15 cellular contexts compared by ENCODE assay signal in the genomic region with DNA sequence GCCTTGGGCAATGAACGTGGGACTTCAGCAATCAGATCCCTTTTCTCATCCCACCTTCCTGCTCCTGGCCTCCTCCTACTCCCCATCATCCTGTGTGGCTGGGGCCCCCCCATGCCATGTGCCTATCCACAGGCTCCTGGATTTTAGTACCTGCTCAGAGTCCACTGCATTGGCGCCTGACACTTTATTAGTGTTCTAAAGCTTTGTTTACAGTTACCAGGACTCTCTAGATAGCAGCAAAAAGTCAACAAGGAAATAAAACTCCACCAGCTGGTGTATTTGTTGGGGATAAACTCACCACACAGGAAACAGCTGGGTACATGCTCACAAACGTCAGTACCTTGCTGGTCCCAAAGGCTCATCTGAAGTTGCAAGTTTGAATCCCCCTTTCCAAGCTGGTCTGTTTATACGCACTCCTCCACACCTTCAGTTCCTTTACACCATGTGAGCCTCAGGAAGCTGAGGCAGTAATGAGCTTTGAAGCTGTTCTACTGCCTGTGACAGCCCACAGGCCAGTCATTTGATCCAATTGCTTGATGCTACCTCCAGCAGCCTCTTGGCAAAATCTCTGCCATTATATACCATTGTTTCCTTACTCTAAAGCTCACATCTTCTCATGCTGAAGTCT.
DNase-seq lines count a peak whose midpoint lies in the region.
"Had no signal": no experiment of that assay in that cellular context is flagged by ENCODE, and none has a peak within 500 bp of the region (broad histone marks: within the 10 kb centered on the region; RNA-seq: fewer than 3 reads in every experiment).

No MANE protein-coding gene starts in this region.

- H3K36me3 ChIP-seq in mucosa of stomach (ENCODE audit: control insufficient read depth, insufficient read depth, low read length) = no peaks in the 10 kb centered on the region

- H3K4me3 ChIP-seq in mucosa of stomach (ENCODE audit: low read length) = no peak overlapping the region
- H3K4me3 ChIP-seq: K562 had no signal

- peaks cover 20% of the 10 kb centered on the region for H3K4me1 ChIP-seq in mucosa of stomach (ENCODE audit: control insufficient read depth, insufficient read depth, low read length)

- H3K27me3 ChIP-seq in mucosa of stomach (ENCODE audit: control insufficient read depth, insufficient read depth, low read length) = no peaks in the 10 kb centered on the region

- DNase-seq in DMS53 (lab: John Stamatoyannopoulos, UW) = peak; percentile 98
- peak; percentile 89 for DNase-seq in NCI-H2029 (lab: John Stamatoyannopoulos, UW)
- DNase-seq in SHP77 treated with DMSO at 0.1 percent for 48 hours (lab: John Stamatoyannopoulos, UW) = peak; percentile 89
- DNase-seq in NCI-H1105 treated with DMSO at 0.1 percent for 48 hours (lab: John Stamatoyannopoulos, UW) = no peak
- no peak for DNase-seq in Kasumi-1 (lab: John Stamatoyannopoulos, UW)
- no peak for DNase-seq in SW 1271 (lab: John Stamatoyannopoulos, UW)
- DNase-seq in SKM-1 treated with dmso at 0.1 percent for 144 hours (lab: John Stamatoyannopoulos, UW; ENCODE audit: unreplicated experiment) = no peak
- DNase-seq: activated naive CD4-positive, alpha-beta T cell treated with anti-CD3 and anti-CD28 coated beads, Interleukin-2, amount 50 U/mL, for 16 hours; GDM1; natural killer cell; right cardiac atrium; stimulated activated CD4-positive, alpha-beta T cell treated with anti-CD3 and anti-CD28 coated beads, Interleukin-4, amount 100 ng/mL, for 24 hours; stimulated activated naive B cell treated with anti-CD40 and anti-IgM and Interleukin-4, amounts not matched to agents 10 μg/mL and 1 μg/mL and 100 μg/mL, for 72 hours had no signal

- no peaks in the 10 kb centered on the region for H3K9me3 ChIP-seq in mucosa of stomach (ENCODE audit: control insufficient read depth, low read length)

- peak overlapping the region; percentile 4 for H3K9ac ChIP-seq in mucosa of stomach (ENCODE audit: low read length)

Comparison
In these comparisons a context has a peak if more than half of its experiments do, and no peak if none do; other contexts are left out.
1. DNase-seq: peak in DMS53 (single experiment), NCI-H2029 (single experiment) and SHP77 treated with DMSO at 0.1 percent for 48 hours (single experiment); none in NCI-H1105 treated with DMSO at 0.1 percent for 48 hours (single experiment), Kasumi-1 (0 of 2), SW 1271 (0 of 2) and SKM-1 treated with dmso at 0.1 percent for 144 hours (single experiment).